Comparison of ENCODE assay signal across 22 cellular contexts in the genomic region with DNA sequence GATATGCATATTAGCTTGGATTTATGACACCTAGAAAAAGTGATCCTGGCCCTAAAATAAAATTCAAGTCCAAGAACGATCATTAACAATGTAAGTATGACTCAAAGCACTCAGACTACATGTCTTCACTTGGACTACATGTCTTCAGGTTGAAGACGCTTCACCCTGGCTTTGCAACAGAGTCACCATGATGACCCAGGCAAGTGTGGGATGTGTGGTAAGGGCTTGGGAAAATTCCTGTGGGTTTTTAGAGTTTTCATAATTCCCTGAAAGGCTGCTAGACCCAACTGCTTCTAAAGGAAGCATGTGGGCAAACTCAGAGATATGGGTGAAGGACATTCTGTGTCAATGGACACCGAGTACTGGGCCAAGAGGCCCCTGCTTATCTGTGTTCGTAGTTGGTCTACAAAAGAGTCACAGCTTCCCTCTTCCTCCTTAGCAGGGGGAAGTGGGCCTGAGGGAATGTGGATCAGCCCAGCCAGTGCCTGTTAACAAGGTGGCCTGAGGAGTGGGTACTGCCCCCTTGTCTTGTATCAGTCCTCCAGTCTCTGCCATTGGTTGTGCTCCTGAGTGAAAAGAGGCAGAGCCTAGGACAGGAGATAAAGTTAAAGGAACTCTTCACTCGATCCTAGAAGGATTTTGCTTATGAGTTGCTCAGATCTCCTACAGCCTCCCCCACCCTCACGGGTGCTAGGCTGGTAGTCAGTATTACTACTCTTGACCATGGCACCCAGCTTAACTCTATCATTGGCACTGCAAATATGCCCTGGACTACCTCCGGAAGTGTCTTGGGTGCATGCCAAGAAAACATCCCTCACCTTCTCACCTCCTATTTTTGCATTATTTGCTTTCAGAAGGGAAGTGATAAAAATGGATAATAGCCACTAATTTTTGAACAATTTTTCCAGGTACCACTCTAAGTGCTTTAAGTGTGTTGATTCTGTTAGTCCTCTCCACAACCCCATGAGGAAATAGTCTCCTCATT.
DNase-seq lines count a peak whose midpoint lies in the region; ATAC-seq, FAIRE-seq and TF ChIP-seq lines count a peak whose summit lies in the region.
"Had no signal": no experiment of that assay in that cellular context is flagged by ENCODE, and none has a peak within 500 bp of the region (broad histone marks: within the 10 kb centered on the region; RNA-seq: fewer than 3 reads in every experiment).

No MANE protein-coding gene starts in this region.

- no peak overlapping the region for H3K4me3 ChIP-seq in SK-N-SH (ENCODE audit: low read depth in 2 of 2, low read length in 1 of 2)
- H3K4me3 ChIP-seq in upper lobe of right lung, result no peak overlapping the region
- H3K4me3 ChIP-seq: A549, left lung, right atrium auricular region, transverse colon had no signal

- FAIRE-seq in RCC 7860 (lab: Jason Lieb, UNC), result no peak
- FAIRE-seq: A549, endothelial cell of umbilical vein had no signal

- H3K27me3 ChIP-seq in SK-N-SH (ENCODE audit: insufficient read depth) (no peaks in the 10 kb centered on the region), upper lobe of right lung (no peaks in the 10 kb centered on the region)
- H3K27me3 ChIP-seq: left lung, right atrium auricular region, transverse colon had no signal

- POLR2A ChIA-PET in SK-N-SH (lab: Yijun Ruan, JAX), result no interaction called here
- POLR2A ChIA-PET in GM10248 (lab: Yijun Ruan, JAX), result no interaction called here

- no peaks in the 10 kb centered on the region for H3K9me2 ChIP-seq in SK-N-SH

- ATAC-seq in SK-N-SH treated with all-trans-retinoic acid at 6 μM for 48 hours (no peak), upper lobe of right lung (peak; percentile 18), HG03097 (IDR thresholded peaks at IDR 0.05; ENCODE audit: low FRiP score, unreplicated experiment) (no peak)
- ATAC-seq: A549, left lung had no signal

- intact Hi-C loops in upper lobe of right lung (cut with DNase I), result no loop called here

- no peak for DNase-seq in SK-N-SH
- peak; percentile 32 for DNase-seq in RCC 7860 (ENCODE audit: low spot score)
- DNase-seq in epithelial cell of prostate (ENCODE audit: low read depth, low spot score), result peak; percentile 51
- DNase-seq in upper lobe of right lung, result no peak
- no peak for DNase-seq in stimulated activated CD8-positive, alpha-beta memory T cell treated with anti-CD3 and anti-CD28 coated beads, Interleukin-4, amount 100 ng/mL, for 48 hours
- no peak for DNase-seq in GM10248 (ENCODE audit: extremely low spot score)
- DNase-seq: activated CD4-positive, alpha-beta memory T cell treated with anti-CD3 and anti-CD28 coated beads for 36 hours; activated naive CD4-positive, alpha-beta T cell treated with anti-CD3 and anti-CD28 coated beads, Interleukin-2, amount 10 ng/mL, durations not matched to agents 7 days and 5 days; activated T-cell treated with anti-CD3 and anti-CD28 coated beads, Interleukin-2, amount 50 U/mL, for 1 hour; CD4-positive, alpha-beta T cell; left lung; nucleus accumbens; stimulated activated naive CD4-positive, alpha-beta T cell treated with Interleukin-2 at 50 U/mL for 16 hours; T-helper 1 cell; transverse colon; WERI-Rb-1 had no signal

- H3K9ac ChIP-seq in SK-N-SH, result no peak overlapping the region

- no peak overlapping the region for H3K27ac ChIP-seq in SK-N-SH (ENCODE audit: low read depth in 2 of 2, low read length in 1 of 2)
- peak overlapping the region; percentile 61 for H3K27ac ChIP-seq in epithelial cell of prostate
- no peak overlapping the region for H3K27ac ChIP-seq in upper lobe of right lung
- H3K27ac ChIP-seq: A549, HL-60, left lung, right atrium auricular region, transverse colon, WERI-Rb-1 had no signal

- CTCF ChIA-PET in SK-N-SH (lab: Yijun Ruan, JAX) (interaction anchor here (0.9 to 3.0 kb wide), 6 partner anchors 8 to 624 kb away, joined by 3 to 9 read pairs (median 4); no protein-coding TSS in a partner anchor), GM10248 (lab: Yijun Ruan, JAX) (interaction anchor here (0.9 to 2.4 kb wide), 5 partner anchors 7 to 716 kb away, joined by 3 to 19 read pairs (median 3); no protein-coding TSS in a partner anchor)

- no peaks in the 10 kb centered on the region for H4K20me1 ChIP-seq in SK-N-SH (ENCODE audit: insufficient read depth)

- TF ChIP-seq RAD21 in SK-N-SH (IDR thresholded peaks at IDR 0.05; ENCODE audit: low read length), result no peak

- H3K4me1 ChIP-seq in SK-N-SH (ENCODE audit: control insufficient read depth in 1 of 2, insufficient read depth in 2 of 2, low read depth in 1 of 2, low read length in 1 of 2), result peaks cover 28 to 37% of the 10 kb centered on the region in 2 experiments
- H3K4me1 ChIP-seq in upper lobe of right lung, result peaks cover 4% of the 10 kb centered on the region
- H3K4me1 ChIP-seq: transverse colon had no signal

- H3K79me2 ChIP-seq in SK-N-SH (ENCODE audit: insufficient read depth), result no peaks in the 10 kb centered on the region

- H3K4me2 ChIP-seq in SK-N-SH, result no peak overlapping the region
- H3K4me2 ChIP-seq: A549 had no signal

- TF ChIP-seq EP300 in SK-N-SH (IDR thresholded peaks at IDR 0.05; ENCODE audit: borderline replicate concordance in 1 of 2, low read depth in 1 of 2, low read length in 1 of 2), result no peak

- H3K9me3 ChIP-seq in SK-N-SH, result no peaks in the 10 kb centered on the region
- H3K9me3 ChIP-seq in upper lobe of right lung, result no peaks in the 10 kb centered on the region
- H3K9me3 ChIP-seq: A549, left lung, right atrium auricular region, transverse colon had no signal

- H2AFZ ChIP-seq in SK-N-SH (ENCODE audit: low read depth), result no peak overlapping the region

- peaks cover 19% of the 10 kb centered on the region for H3F3A ChIP-seq in SK-N-SH (replicated peaks; ENCODE audit: insufficient read depth)

- WGBS in SK-N-SH (ENCODE audit: low lambda C conversion rate), result 88% methylated on average over 7 of the region's 7 CpGs

- TF ChIP-seq CTCF in SK-N-SH (IDR thresholded peaks at IDR 0.05), result no peak
- TF ChIP-seq CTCF in upper lobe of right lung (IDR thresholded peaks at IDR 0.05), result no peak
- no peak for TF ChIP-seq CTCF in GM10248 (IDR thresholded peaks at IDR 0.05; ENCODE audit: control extremely low read depth, extremely low read depth, low read depth, missing control alignments)

- H3K36me3 ChIP-seq in SK-N-SH (replicated peaks in 1 of 2; ENCODE audit: control insufficient read depth in 1 of 2, insufficient read depth in 2 of 2, low read length in 1 of 2) (no peaks in the 10 kb centered on the region), upper lobe of right lung (no peaks in the 10 kb centered on the region)
- H3K36me3 ChIP-seq: left lung, right atrium auricular region, transverse colon, WERI-Rb-1 had no signal

TF ChIP-seq in SK-N-SH, 30 proteins besides CTCF, POLR2A, EP300 and RAD21:
- TF ChIP-seq MXI1 (IDR thresholded peaks at IDR 0.05; ENCODE audit: low read depth, low read length), result no peak
- TF ChIP-seq NFIC (IDR thresholded peaks at IDR 0.05; ENCODE audit: borderline replicate concordance), result 0 out of 2 replicates have a peak, but pooled peaks have one; percentile 10
TF ChIP-seq in SK-N-SH: peak in this region for 1.

TF ChIP-seq in SK-N-SH treated with all-trans-retinoic acid at 6 μM for 48 hours, 23 proteins besides CTCF, POLR2A, EP300 and RAD21:
- TF ChIP-seq ZFP30 (CRISPR knock-in tag; IDR thresholded peaks at IDR 0.05), result no peak
TF ChIP-seq in SK-N-SH treated with all-trans-retinoic acid at 6 μM for 48 hours: peak in this region for 0.

Comparison
In these comparisons a context has a peak if more than half of its experiments do, and no peak if none do; other contexts are left out.
1. DNase-seq: peak in RCC 7860 (single experiment) and epithelial cell of prostate (single experiment); none in SK-N-SH (single experiment), upper lobe of right lung (single experiment), stimulated activated CD8-positive, alpha-beta memory T cell treated with anti-CD3 and anti-CD28 coated beads, Interleukin-4, amount 100 ng/mL, for 48 hours (single experiment) and GM10248 (single experiment).